ENCODE assay signal across 17 cellular contexts in the genomic region with DNA sequence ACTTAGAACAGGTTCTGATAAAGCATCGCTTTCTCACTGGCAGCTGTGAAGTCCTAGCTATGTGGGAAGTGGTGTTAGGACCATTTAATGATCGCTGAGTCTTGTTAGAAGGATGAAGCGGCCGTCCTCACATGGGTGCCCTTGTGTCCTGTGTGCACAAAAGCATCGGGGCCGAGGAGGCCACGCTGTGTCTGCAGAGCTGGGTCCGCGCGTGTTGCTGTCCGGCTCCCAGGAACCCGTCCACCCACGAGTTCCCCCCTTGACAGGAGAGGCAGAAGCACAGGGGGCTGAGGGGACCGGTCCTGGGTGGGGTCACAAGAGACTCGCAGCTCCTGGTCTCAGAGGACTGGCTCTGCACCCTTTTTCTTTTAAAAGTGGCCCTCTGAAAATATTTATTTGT.
DNase-seq lines count a peak whose midpoint lies in the region; ATAC-seq and TF ChIP-seq lines count a peak whose summit lies in the region.
"Had no signal": no experiment of that assay in that cellular context is flagged by ENCODE, and none has a peak within 500 bp of the region (broad histone marks: within the 10 kb centered on the region; RNA-seq: fewer than 3 reads in every experiment).

No MANE protein-coding gene starts in this region.

- DNase-seq in NB4 (ENCODE audit: low read depth) (no peak), lower lobe of right lung (peak; percentile 47), spleen (peak; percentile 71), DMS114 treated with DMSO at 0.1 percent for 48 hours (lab: John Stamatoyannopoulos, UW; ENCODE audit: unreplicated experiment) (no peak)
- no peak for DNase-seq in stimulated activated naive CD8-positive, alpha-beta T cell treated with anti-CD3 and anti-CD28 coated beads, Interleukin-15, Interleukin-2, amounts not matched to agents 100 U/mL and 50 U/mL, for 24 hours
- no peak for DNase-seq in activated T-cell treated with anti-CD3 and anti-CD28 coated beads, Interleukin-2, amount 50 U/mL, for 4 hours
- DNase-seq: C1 segment of cervical spinal cord; DMS53; MG63; NCI-H1417 treated with DMSO at 0.1 percent for 48 hours; NCI-H187; NCI-H446 treated with DMSO at 0.1 percent for 48 hours; NK-92 treated with Interleukin-12 subunit alpha and Interleukin-12 subunit beta, amount 100 ng/mL, for 24 hours; SJCRH30 had no signal

- intact Hi-C loops in lower lobe of right lung (cut with DNase I): no loop called here
- intact Hi-C loops in spleen (cut with DNase I; ENCODE audit: low total_unique reads): no loop called here

- H3K9me3 Mint-ChIP-seq in activated T-cell treated with anti-CD3 and anti-CD28 coated beads, Interleukin-2, amount 50 U/mL, for 4 hours: no peaks in the 10 kb centered on the region

- H3K4me3 Mint-ChIP-seq in activated T-cell treated with anti-CD3 and anti-CD28 coated beads, Interleukin-2, amount 50 U/mL, for 4 hours: no peak overlapping the region

- H3K4me2 ChIP-seq in BLaER1 treated with 17β-estradiol and CSF1 and Interleukin-3, amounts not matched to agents 10 nM and 100 nM: peak overlapping the region; percentile 71 to 98 (median 90)

- H3K36me3 Mint-ChIP-seq in activated T-cell treated with anti-CD3 and anti-CD28 coated beads, Interleukin-2, amount 50 U/mL, for 4 hours (ENCODE audit: insufficient read depth): no peaks in the 10 kb centered on the region

- ATAC-seq in lower lobe of right lung: no peak
- ATAC-seq in stimulated activated naive CD8-positive, alpha-beta T cell treated with anti-CD3 and anti-CD28 coated beads, Interleukin-15, Interleukin-2, amounts not matched to agents 100 U/mL and 50 U/mL, for 24 hours: no peak
- ATAC-seq in activated T-cell treated with anti-CD3 and anti-CD28 coated beads, Interleukin-2, amount 50 U/mL, for 4 hours: no peak
- ATAC-seq: K562 had no signal

- TF ChIP-seq POLR2A in NB4 (IDR thresholded peaks at IDR 0.05; ENCODE audit: extremely low read depth, insufficient read length) (no peak), spleen (IDR thresholded peaks at IDR 0.05) (no peak)

- H3K27me3 Mint-ChIP-seq in activated T-cell treated with anti-CD3 and anti-CD28 coated beads, Interleukin-2, amount 50 U/mL, for 4 hours (ENCODE audit: low read depth): no peaks in the 10 kb centered on the region

- no peaks in the 10 kb centered on the region for H3K4me1 Mint-ChIP-seq in activated T-cell treated with anti-CD3 and anti-CD28 coated beads, Interleukin-2, amount 50 U/mL, for 4 hours (ENCODE audit: low read depth)

- WGBS in spleen, 5 donors: 90 to 94% (median 91%) methylated on average over 15 of the region's 15 CpGs

- no peaks in the 10 kb centered on the region for H4K20me1 ChIP-seq in BLaER1 treated with 17β-estradiol and CSF1 and Interleukin-3, amounts not matched to agents 10 nM and 100 nM

- H3K27ac ChIP-seq in BLaER1 treated with 17β-estradiol and CSF1 and Interleukin-3, amounts not matched to agents 10 nM and 100 nM: peak overlapping the region in 10 of 11 experiments; percentile 33 to 83 (median 75); a peak in 19 of 22 replicates
- H3K27ac ChIP-seq in lower lobe of right lung (no peak overlapping the region), spleen (no peak overlapping the region)
- H3K27ac ChIP-seq: Peyer's patch, SJCRH30 had no signal

- H3K27me3 ChIP-seq in BLaER1 treated with 17β-estradiol and CSF1 and Interleukin-3, amounts not matched to agents 10 nM and 100 nM: peaks cover 0 to 26% (median 0%) of the 10 kb centered on the region in 11 experiments; a peak in 5 of 22 replicates
- H3K27me3 ChIP-seq in lower lobe of right lung (ENCODE audit: low read depth): no peaks in the 10 kb centered on the region
- H3K27me3 ChIP-seq in spleen (replicated peaks in 1 of 7): peaks cover 0 to 23% (median 0%) of the 10 kb centered on the region in 7 donors
- H3K27me3 ChIP-seq: MG63, Peyer's patch had no signal

- H3K9ac ChIP-seq in BLaER1 treated with 17β-estradiol and CSF1 and Interleukin-3, amounts not matched to agents 10 nM and 100 nM: peak overlapping the region in 10 of 11 experiments; percentile 50 to 74 (median 65); a peak in 17 of 22 replicates

- TF ChIP-seq CTCF in NB4 (IDR thresholded peaks at IDR 0.05; ENCODE audit: low read depth, low read length): no peak
- no peak for TF ChIP-seq CTCF in lower lobe of right lung (IDR thresholded peaks at IDR 0.05)
- TF ChIP-seq CTCF in spleen (IDR thresholded peaks at IDR 0.05 in 8 of 11, conservative IDR thresholded peaks at IDR 0.05 in 3 of 11): no peak

- peaks cover 56 to 92% (median 89%) of the 10 kb centered on the region in 10 experiments for H3K4me1 ChIP-seq in BLaER1 treated with 17β-estradiol and CSF1 and Interleukin-3, amounts not matched to agents 10 nM and 100 nM
- H3K4me1 ChIP-seq in lower lobe of right lung: no peaks in the 10 kb centered on the region
- no peaks in the 10 kb centered on the region for H3K4me1 ChIP-seq in spleen
- H3K4me1 ChIP-seq: Peyer's patch, SJCRH30 had no signal

- no peaks in the 10 kb centered on the region for H3K9me3 ChIP-seq in BLaER1 treated with 17β-estradiol and CSF1 and Interleukin-3, amounts not matched to agents 10 nM and 100 nM (replicated peaks in 1 of 11)
- no peaks in the 10 kb centered on the region for H3K9me3 ChIP-seq in lower lobe of right lung
- no peaks in the 10 kb centered on the region for H3K9me3 ChIP-seq in spleen
- H3K9me3 ChIP-seq: MG63, Peyer's patch, SJCRH30 had no signal

- H3K4me3 ChIP-seq in BLaER1 treated with 17β-estradiol and CSF1 and Interleukin-3, amounts not matched to agents 10 nM and 100 nM: peak overlapping the region in 7 of 10 experiments; percentile 41 to 66 (median 52); a peak in 10 of 20 replicates
- peak overlapping the region; percentile 45 for H3K4me3 ChIP-seq in NB4 (ENCODE audit: low read depth, low read length)
- H3K4me3 ChIP-seq in lower lobe of right lung: no peak overlapping the region
- H3K4me3 ChIP-seq in spleen: no peak overlapping the region
- H3K4me3 ChIP-seq: K562, MG63, Peyer's patch, SJCRH30 had no signal

- no peaks in the 10 kb centered on the region for H3K36me3 ChIP-seq in BLaER1 treated with 17β-estradiol and CSF1 and Interleukin-3, amounts not matched to agents 10 nM and 100 nM
- H3K36me3 ChIP-seq in lower lobe of right lung (peaks cover 11% of the 10 kb centered on the region), spleen (no peaks in the 10 kb centered on the region)
- H3K36me3 ChIP-seq: MG63, Peyer's patch, SJCRH30 had no signal

Comparison
In these comparisons a context has a peak if more than half of its experiments do, and no peak if none do; other contexts are left out.
1. H3K27ac ChIP-seq: peak in BLaER1 treated with 17β-estradiol and CSF1 and Interleukin-3, amounts not matched to agents 10 nM and 100 nM (10 of 11); none in lower lobe of right lung (single experiment) and spleen (0 of 8).
2. H3K4me3 ChIP-seq: peak in BLaER1 treated with 17β-estradiol and CSF1 and Interleukin-3, amounts not matched to agents 10 nM and 100 nM (7 of 10) and NB4 (single experiment); none in lower lobe of right lung (single experiment) and spleen (0 of 8).
3. DNase-seq: peak in lower lobe of right lung (single experiment) and spleen (single experiment); none in NB4 (single experiment), stimulated activated naive CD8-positive, alpha-beta T cell treated with anti-CD3 and anti-CD28 coated beads, Interleukin-15, Interleukin-2, amounts not matched to agents 100 U/mL and 50 U/mL, for 24 hours (single experiment), DMS114 treated with DMSO at 0.1 percent for 48 hours (single experiment) and activated T-cell treated with anti-CD3 and anti-CD28 coated beads, Interleukin-2, amount 50 U/mL, for 4 hours (single experiment).